18 cellular contexts compared by ENCODE assay signal in the genomic region with DNA sequence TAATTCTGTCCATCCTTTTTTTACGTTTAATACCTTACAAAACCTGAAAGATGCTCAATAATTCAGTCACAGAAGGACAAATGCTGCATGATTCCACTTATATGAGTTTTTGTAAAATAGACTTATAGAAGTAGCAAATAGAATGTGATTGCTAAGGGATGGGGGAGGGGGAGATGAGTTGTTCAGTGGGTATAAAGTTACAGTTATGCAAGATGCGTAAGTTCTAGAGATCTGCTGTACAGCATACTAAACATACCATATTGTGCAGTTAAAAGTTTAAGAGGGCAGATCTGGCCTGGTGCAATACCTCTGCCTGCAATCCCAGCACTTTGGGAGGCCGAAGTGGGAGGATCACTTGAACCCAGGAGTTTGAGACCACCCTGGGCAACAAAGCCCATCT.
A peak's percentile ranks its signal among the peaks of the same experiment; 100 is the strongest.
DNase-seq lines count a peak whose midpoint lies in the region; ATAC-seq, FAIRE-seq and TF ChIP-seq lines count a peak whose summit lies in the region.
"Had no signal": no experiment of that assay in that cellular context is flagged by ENCODE, and none has a peak within 500 bp of the region (broad histone marks: within the 10 kb centered on the region; RNA-seq: fewer than 3 reads in every experiment).

No MANE protein-coding gene starts in this region.

- H3K27ac Mint-ChIP-seq in naive thymus-derived CD4-positive, alpha-beta T cell: peak overlapping the region in 2 of 9 donors; percentile 4 to 41
- no peak overlapping the region for H3K27ac Mint-ChIP-seq in progenitor cell of endocrine pancreas
- H3K27ac Mint-ChIP-seq: H9 had no signal

- H3K27ac ChIP-seq in naive thymus-derived CD4-positive, alpha-beta T cell (ENCODE audit: low read depth, low read length): no peak overlapping the region
- H3K27ac ChIP-seq: HL-60, RWPE1, SJSA1 had no signal

- no peaks in the 10 kb centered on the region for H3K27me3 Mint-ChIP-seq in naive thymus-derived CD4-positive, alpha-beta T cell
- H3K27me3 Mint-ChIP-seq in progenitor cell of endocrine pancreas: no peaks in the 10 kb centered on the region

- no peaks in the 10 kb centered on the region for H3K36me3 ChIP-seq in bronchial epithelial cell (ENCODE audit: control insufficient read depth, insufficient read depth, low read length)
- H3K36me3 ChIP-seq in naive thymus-derived CD4-positive, alpha-beta T cell (ENCODE audit: control insufficient read depth in 2 of 3, insufficient read depth in 3 of 3, low read length in 3 of 3): no peaks in the 10 kb centered on the region
- H3K36me3 ChIP-seq: SJSA1 had no signal

- no peak for ATAC-seq in naive thymus-derived CD4-positive, alpha-beta T cell
- ATAC-seq: K562 had no signal

- peaks cover 0 to 21% (median 13%) of the 10 kb centered on the region in 5 donors for H3K36me3 Mint-ChIP-seq in naive thymus-derived CD4-positive, alpha-beta T cell
- H3K36me3 Mint-ChIP-seq in progenitor cell of endocrine pancreas (ENCODE audit: insufficient read depth): peaks cover 21% of the 10 kb centered on the region

- H3K27me3 ChIP-seq in bronchial epithelial cell (ENCODE audit: control insufficient read depth, insufficient read depth, low read length): no peaks in the 10 kb centered on the region
- H3K27me3 ChIP-seq in naive thymus-derived CD4-positive, alpha-beta T cell (ENCODE audit: control insufficient read depth in 2 of 2, insufficient read depth in 2 of 2, low read length in 2 of 2): no peaks in the 10 kb centered on the region
- H3K27me3 ChIP-seq: SJSA1 had no signal

- no peaks in the 10 kb centered on the region for H3K9me3 Mint-ChIP-seq in naive thymus-derived CD4-positive, alpha-beta T cell
- H3K9me3 Mint-ChIP-seq in progenitor cell of endocrine pancreas (ENCODE audit: low read depth): peaks cover 8% of the 10 kb centered on the region

- peak; percentile 64 for FAIRE-seq in HTR-8/SVneo (lab: Jason Lieb, UNC)
- no peak for FAIRE-seq in bronchial epithelial cell (lab: Jason Lieb, UNC)
- FAIRE-seq in GM19239 (lab: Jason Lieb, UNC): no peak
- FAIRE-seq: K562 had no signal

- CTCF ChIA-PET in AG04449 (lab: Yijun Ruan, JAX): interaction anchor here (0.7 kb wide), 1 partner anchor 404 kb away, joined by 3 read pairs; no protein-coding TSS in a partner anchor
- CTCF ChIA-PET in naive thymus-derived CD4-positive, alpha-beta T cell (lab: Charles Lee): no interaction called here

- no peaks in the 10 kb centered on the region for H3K4me1 ChIP-seq in naive thymus-derived CD4-positive, alpha-beta T cell (ENCODE audit: control insufficient read depth in 2 of 2, insufficient read depth in 2 of 2, low read length in 2 of 2)
- H3K4me1 ChIP-seq: SJSA1 had no signal

- H3K9me3 ChIP-seq in naive thymus-derived CD4-positive, alpha-beta T cell (ENCODE audit: control insufficient read depth in 2 of 3, low read length in 3 of 3): no peaks in the 10 kb centered on the region
- H3K9me3 ChIP-seq: SJSA1 had no signal

- no peak for TF ChIP-seq CTCF in AG04449 (IDR thresholded peaks at IDR 0.05; ENCODE audit: insufficient read depth, low read length, missing control alignments)
- no peak for TF ChIP-seq CTCF in bronchial epithelial cell (IDR thresholded peaks at IDR 0.05; ENCODE audit: insufficient read depth, low read length, severe bottlenecking)
- no peak for TF ChIP-seq CTCF in foreskin fibroblast (IDR thresholded peaks at IDR 0.05; ENCODE audit: low read depth, low read length)
- no peak for TF ChIP-seq CTCF in progenitor cell of endocrine pancreas (IDR thresholded peaks at IDR 0.05; ENCODE audit: unreplicated experiment)

- intact Hi-C loops in naive thymus-derived CD4-positive, alpha-beta T cell (cut with micrococcal nuclease): no loop called here

- POLR2A ChIA-PET in AG04449 (lab: Yijun Ruan, JAX): no interaction called here
- POLR2A ChIA-PET in naive thymus-derived CD4-positive, alpha-beta T cell (lab: Charles Lee): no interaction called here

- DNase-seq in AG04449 (ENCODE audit: low read depth, low spot score) (peak; percentile 10), HTR-8/SVneo (ENCODE audit: insufficient read length, low spot score) (no peak), bronchial epithelial cell (ENCODE audit: low read depth) (peak; percentile 20), foreskin fibroblast (peak; percentile 37 to 62), progenitor cell of endocrine pancreas (ENCODE audit: low spot score, unreplicated experiment) (no peak), GM19239 (ENCODE audit: insufficient read length, low spot score) (no peak)
- DNase-seq in naive thymus-derived CD4-positive, alpha-beta T cell: no peak
- DNase-seq in activated CD4-positive, CD25-positive, alpha-beta regulatory T cell (lab: John Stamatoyannopoulos, UW): no peak
- DNase-seq: C1 segment of cervical spinal cord, EL, H9, NCI-H1436, NCI-H2029 treated with DMSO at 0.1 percent for 48 hours, NCI-H748 treated with DMSO at 0.1 percent for 48 hours had no signal

- H3K4me1 Mint-ChIP-seq in naive thymus-derived CD4-positive, alpha-beta T cell: peaks cover 2 to 54% (median 36%) of the 10 kb centered on the region in 7 donors
- peaks cover 2% of the 10 kb centered on the region for H3K4me1 Mint-ChIP-seq in progenitor cell of endocrine pancreas (ENCODE audit: low read depth)

- H3K4me3 ChIP-seq in AG04449 (ENCODE audit: low read depth, low read length) (no peak overlapping the region), bronchial epithelial cell (ENCODE audit: low read depth, low read length) (no peak overlapping the region), foreskin fibroblast (ENCODE audit: low read depth in 1 of 2, low read length in 2 of 2) (no peak overlapping the region)
- H3K4me3 ChIP-seq in naive thymus-derived CD4-positive, alpha-beta T cell (ENCODE audit: low read length): no peak overlapping the region
- H3K4me3 ChIP-seq: K562, SJSA1 had no signal

- no peak overlapping the region for H3K4me3 Mint-ChIP-seq in naive thymus-derived CD4-positive, alpha-beta T cell
- no peak overlapping the region for H3K4me3 Mint-ChIP-seq in progenitor cell of endocrine pancreas (ENCODE audit: low read depth)
- H3K4me3 Mint-ChIP-seq: H9 had no signal

Comparison
In these comparisons a context has a peak if more than half of its experiments do, and no peak if none do; other contexts are left out.
1. DNase-seq: peak in AG04449 (single experiment), bronchial epithelial cell (single experiment) and foreskin fibroblast (2 of 2); none in HTR-8/SVneo (single experiment), naive thymus-derived CD4-positive, alpha-beta T cell (0 of 9), progenitor cell of endocrine pancreas (single experiment), activated CD4-positive, CD25-positive, alpha-beta regulatory T cell (0 of 4) and GM19239 (single experiment).